In the genomic region with DNA sequence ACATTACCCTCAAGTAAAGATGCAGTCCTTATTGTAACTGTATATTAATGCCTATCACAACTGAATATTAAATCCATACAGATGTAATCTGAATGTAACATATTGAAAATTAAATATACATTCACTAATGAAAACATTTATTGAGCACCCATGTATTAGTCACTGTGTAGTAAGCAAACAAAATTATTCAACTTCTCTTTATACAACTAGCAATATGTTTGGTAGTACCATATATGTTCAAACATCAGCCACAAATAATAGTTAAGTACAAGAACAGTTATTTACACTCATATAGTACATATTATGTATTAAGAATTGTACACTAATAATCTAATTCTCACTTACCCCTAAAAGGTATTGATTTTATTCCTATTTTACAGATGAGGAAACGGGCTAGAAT, we compare ENCODE assay signal across 10 cellular contexts.
"Had no signal": no experiment of that assay in that cellular context is flagged by ENCODE, and none has a peak within 500 bp of the region (broad histone marks: within the 10 kb centered on the region; RNA-seq: fewer than 3 reads in every experiment).

No MANE protein-coding gene starts in this region.

- DNase-seq: GM23248, GOT3, H7, HFFc6, IMR-90, KG1 had no signal

- H3K9me3 ChIP-seq: HAP-1 had no signal

- H3K27ac Mint-ChIP-seq: HFFc6 had no signal

- H2AFZ ChIP-seq: GM23248 had no signal

- H3K4me3 Mint-ChIP-seq: HFFc6 had no signal

- H3K27ac ChIP-seq: GM23248 had no signal

- H3K4me3 ChIP-seq: GM23248, HAP-1, K562 had no signal

- FAIRE-seq: HTR-8/SVneo, K562 had no signal

- H3K9me3 Mint-ChIP-seq: HFFc6 had no signal

- H3K9ac ChIP-seq: GM23248 had no signal

- ATAC-seq: HCT116, K562 had no signal

- H3K4me1 ChIP-seq: HAP-1 had no signal
